Comparison of ENCODE assay signal across 8 cellular contexts in the genomic region with DNA sequence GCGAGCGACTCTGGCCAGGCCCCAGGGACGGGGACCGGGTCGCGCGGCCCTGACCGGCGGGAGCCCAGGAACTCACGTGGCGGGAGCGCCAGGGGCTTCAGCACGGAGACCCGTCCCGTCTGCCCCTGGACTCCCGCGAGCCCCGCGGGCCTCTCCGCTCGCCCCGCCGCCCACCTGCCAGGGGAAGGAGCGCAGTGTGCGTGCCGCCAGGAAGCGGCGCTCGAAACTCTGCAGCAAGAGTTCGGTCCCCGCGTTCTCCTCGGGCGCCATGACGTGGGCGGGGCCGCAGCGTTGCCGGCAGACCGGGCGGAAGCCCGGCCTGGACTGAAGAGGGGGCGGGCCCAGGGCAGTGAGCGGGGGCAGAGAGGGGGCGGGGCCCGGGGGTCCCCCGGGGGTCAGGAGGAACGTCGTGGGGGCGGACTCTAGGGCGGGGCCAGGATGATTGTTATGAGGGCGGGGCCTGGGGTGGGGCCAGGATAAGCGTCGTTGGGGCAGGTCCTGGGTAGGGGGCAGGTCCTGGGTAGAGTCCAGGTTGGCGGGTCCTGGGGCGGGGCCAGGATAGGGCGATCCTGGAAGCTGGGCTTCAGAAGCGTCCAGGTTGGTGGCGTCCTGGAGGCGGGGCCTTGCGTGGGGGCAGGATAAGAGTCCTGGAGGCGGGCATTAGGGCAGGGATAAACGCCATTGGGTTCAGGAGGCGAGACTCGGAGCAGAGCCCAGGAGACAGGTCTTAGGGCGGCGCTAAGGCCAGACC. TPM values are rescaled to one million over a fixed set of nuclear protein-coding genes. Genes with fewer than 3 reads are reported as not detected.
DNase-seq lines count a peak whose midpoint lies in the region; ATAC-seq, FAIRE-seq and TF ChIP-seq lines count a peak whose summit lies in the region.
"Not testable (repeated sequence)": the region's sequence is repeated elsewhere in the genome, so short reads cannot be mapped to it uniquely, and the experiment has no call there.

A gene with protein sequence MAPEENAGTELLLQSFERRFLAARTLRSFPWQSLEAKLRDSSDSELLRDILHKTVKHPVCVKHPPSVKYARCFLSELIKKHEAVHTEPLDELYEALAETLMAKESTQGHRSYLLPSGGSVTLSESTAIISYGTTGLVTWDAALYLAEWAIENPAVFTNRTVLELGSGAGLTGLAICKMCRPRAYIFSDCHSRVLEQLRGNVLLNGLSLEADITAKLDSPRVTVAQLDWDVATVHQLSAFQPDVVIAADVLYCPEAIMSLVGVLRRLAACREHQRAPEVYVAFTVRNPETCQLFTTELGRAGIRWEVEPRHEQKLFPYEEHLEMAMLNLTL (minus strand): TSS at position 326 of the 751 bp plus-strand sequence. CDS start 56 bp downstream, at position 270.

- TF ChIP-seq CTCF in left ventricle myocardium inferior (IDR thresholded peaks at IDR 0.05; ENCODE audit: borderline replicate concordance); progenitor cell of endocrine pancreas (IDR thresholded peaks at IDR 0.05; ENCODE audit: unreplicated experiment); upper lobe of right lung (IDR thresholded peaks at IDR 0.05): not testable (repeated sequence)

- H3K36me3 ChIP-seq in left ventricle myocardium inferior, upper lobe of right lung: not testable (repeated sequence)

- TF ChIP-seq POLR2A in GM12892 (IDR thresholded peaks at IDR 0.05; ENCODE audit: low read depth, low read length): peak; percentile 29; the same call in 1 of the 2 replicates

- H3K9me3 ChIP-seq in left ventricle myocardium inferior (replicated peaks); upper lobe of right lung: not testable (repeated sequence)

- H3K4me3 Mint-ChIP-seq in progenitor cell of endocrine pancreas (ENCODE audit: low read depth): peak within 1 kb of the TSS; percentile 87

- peak within 1 kb of the TSS; percentile 70 for H3K27ac ChIP-seq in angular gyrus (ENCODE audit: low read depth, low read length)
- H3K27ac ChIP-seq in left ventricle myocardium inferior (replicated peaks): peak within 1 kb of the TSS; percentile 90
- H3K27ac ChIP-seq in upper lobe of right lung: peak within 1 kb of the TSS; percentile 83

- not testable (repeated sequence) for H3K9me3 Mint-ChIP-seq in progenitor cell of endocrine pancreas (ENCODE audit: low read depth)

- not testable (repeated sequence) for H3K36me3 Mint-ChIP-seq in progenitor cell of endocrine pancreas (ENCODE audit: insufficient read depth)

- H3K27ac Mint-ChIP-seq in progenitor cell of endocrine pancreas: peak within 1 kb of the TSS; percentile 96

- DNase-seq in GM12892 (ENCODE audit: insufficient read length): peak; percentile 84
- peak; percentile 98 for DNase-seq in NCI-H1694 (lab: John Stamatoyannopoulos, UW)
- DNase-seq in left ventricle myocardium inferior: peak; percentile 99
- DNase-seq in progenitor cell of endocrine pancreas (ENCODE audit: low spot score, unreplicated experiment): peak; percentile 97
- peak; percentile 100 for DNase-seq in upper lobe of right lung

- peak within 1 kb of the TSS; percentile 89 for H3K4me3 ChIP-seq in left ventricle myocardium inferior
- peak within 1 kb of the TSS; percentile 79 for H3K4me3 ChIP-seq in upper lobe of right lung

- ATAC-seq in HG02884 (IDR thresholded peaks at IDR 0.05; ENCODE audit: unreplicated experiment) (peak; percentile 91), upper lobe of right lung (peak; percentile 100)

- H3K27me3 Mint-ChIP-seq in progenitor cell of endocrine pancreas: not testable (repeated sequence)

- intact Hi-C loops in T-helper 1 cell treated with Interleukin-12 subunit alpha and Interleukin-12 subunit beta and Interleukin-4 antibody, amounts not matched to agents 30 ng/mL and 1 ng/mL, for 36 hours (cut with micrococcal nuclease): loop anchor here (1.0 to 10.0 kb wide), 12 partner anchors 25 to 1943 kb away; a partner anchor contains a TSS
- intact Hi-C loops in left ventricle myocardium inferior (cut with micrococcal nuclease); upper lobe of right lung (cut with DNase I): not testable (repeated sequence)

- H3K27me3 ChIP-seq in left ventricle myocardium inferior (ENCODE audit: low read depth); upper lobe of right lung: not testable (repeated sequence)

- FAIRE-seq in GM12892 (lab: Jason Lieb, UNC): peak; percentile 40

- H3K4me1 ChIP-seq in left ventricle myocardium inferior: peaks cover 18% of the 10 kb centered on the region
- not testable (repeated sequence) for H3K4me1 ChIP-seq in upper lobe of right lung

- not testable (repeated sequence) for H3K4me1 Mint-ChIP-seq in progenitor cell of endocrine pancreas (ENCODE audit: low read depth)

RNA-seq across cellular contexts. Expression of the gene that starts here (rescaled TPM):
- polyA plus RNA-seq in GM12892 (2012; ENCODE audit: missing spikeins): 7.6 TPM
- total RNA-seq in T-helper 1 cell treated with Interleukin-12 subunit alpha and Interleukin-12 subunit beta and Interleukin-4 antibody, amounts not matched to agents 30 ng/mL and 1 ng/mL, for 36 hours: 10.0 and 12.1 TPM in 2 replicates
- 7.3 TPM for total RNA-seq in left ventricle myocardium inferior
- total RNA-seq in progenitor cell of endocrine pancreas: 11.2 and 13.7 TPM in 2 replicates
- total RNA-seq in upper lobe of right lung: 9.6 TPM

Comparison
In these comparisons a context has a peak if more than half of its experiments do, and no peak if none do; other contexts are left out.
1. Peak in every context shown above with its lines: DNase-seq, ATAC-seq, H3K4me3 ChIP-seq and H3K27ac ChIP-seq.